Comparison of ENCODE assay signal across 10 cellular contexts in genomic region chr7:73006491-73006890, GRCh38. TPM values are rescaled to one million over a fixed set of nuclear protein-coding genes. Genes with fewer than 3 reads are reported as not detected.
DNase-seq lines count a peak whose midpoint lies in the region; ATAC-seq and TF ChIP-seq lines count a peak whose summit lies in the region.
"Not testable (repeated sequence)": the region's sequence is repeated elsewhere in the genome, so short reads cannot be mapped to it uniquely, and the experiment has no call there.
"Had no signal": no experiment of that assay in that cellular context is flagged by ENCODE, and none has a peak within 500 bp of the region (broad histone marks: within the 10 kb centered on the region; RNA-seq: fewer than 3 reads in every experiment).

No MANE protein-coding gene starts in this region.

- not testable (repeated sequence) for H3K4me1 Mint-ChIP-seq in Caco-2 (ENCODE audit: low read depth, unreplicated experiment); activated CD4-positive, alpha-beta T cell treated with anti-CD3 and anti-CD28 coated beads for 36 hours; progenitor cell of endocrine pancreas (ENCODE audit: low read depth)

- H3K4me3 ChIP-seq in Caco-2 (ENCODE audit: low read depth, low read length): peak overlapping the region; percentile 41
- not testable (repeated sequence) for H3K4me3 ChIP-seq in KMS-11 (IDR thresholded peaks at IDR 0.05; ENCODE audit: insufficient read depth, low read depth, low read length); thyroid gland (replicated peaks in 1 of 3)
- H3K4me3 ChIP-seq in astrocyte of the spinal cord (ENCODE audit: low read depth, low read length): peak overlapping the region; percentile 41
- H3K4me3 ChIP-seq in fibroblast of the aortic adventitia (ENCODE audit: low read depth, low read length): peak overlapping the region; percentile 57

- not testable (repeated sequence) for H3K4me3 Mint-ChIP-seq in Caco-2 (ENCODE audit: unreplicated experiment)
- H3K4me3 Mint-ChIP-seq in activated CD4-positive, alpha-beta T cell treated with anti-CD3 and anti-CD28 coated beads for 36 hours: peak overlapping the region; percentile 61
- peak overlapping the region; percentile 26 for H3K4me3 Mint-ChIP-seq in progenitor cell of endocrine pancreas (ENCODE audit: low read depth)

- H3K36me3 ChIP-seq in Caco-2 (ENCODE audit: control insufficient read depth, insufficient read depth, low read length); KMS-11 (ENCODE audit: insufficient read depth); thyroid gland: not testable (repeated sequence)

- H3K27me3 ChIP-seq in Caco-2 (replicated peaks; ENCODE audit: control insufficient read depth, insufficient read depth, low read length); KMS-11 (ENCODE audit: insufficient read depth, low read depth); thyroid gland: not testable (repeated sequence)

- peaks cover 14% of the 10 kb centered on the region for H3K36me3 Mint-ChIP-seq in Caco-2 (ENCODE audit: insufficient read depth, unreplicated experiment)
- H3K36me3 Mint-ChIP-seq in activated CD4-positive, alpha-beta T cell treated with anti-CD3 and anti-CD28 coated beads for 36 hours (ENCODE audit: low read depth); progenitor cell of endocrine pancreas (ENCODE audit: insufficient read depth): not testable (repeated sequence)

- CTCF ChIA-PET in Caco-2 (lab: Charles Lee); activated CD4-positive, alpha-beta T cell treated with anti-CD3 and anti-CD28 coated beads for 36 hours (lab: Charles Lee): not testable (repeated sequence)

- 22 to 23% methylated on average over 10 of the region's 10 CpGs for WGBS in thyroid gland, 2 donors

- DNase-seq in Caco-2 (peak in 1 of 2 experiments; percentile 21), left colon (peak; percentile 21 to 26), thyroid gland (peak; percentile 1 to 10)
- peak; percentile 6 for DNase-seq in activated CD4-positive, alpha-beta T cell treated with anti-CD3 and anti-CD28 coated beads for 36 hours
- DNase-seq in astrocyte of the spinal cord (ENCODE audit: low read depth, low spot score); fibroblast of the aortic adventitia (ENCODE audit: low read depth); progenitor cell of endocrine pancreas (ENCODE audit: low spot score, unreplicated experiment): not testable (repeated sequence)

- H3K4me2 ChIP-seq in KMS-11: peak overlapping the region; percentile 85; the same call in 1 of the 2 replicates

- not testable (repeated sequence) for H4K20me1 ChIP-seq in KMS-11 (ENCODE audit: insufficient read depth)

- intact Hi-C loops in Caco-2 (cut with micrococcal nuclease; ENCODE audit: unreplicated experiment); activated CD4-positive, alpha-beta T cell treated with anti-CD3 and anti-CD28 coated beads for 36 hours (cut with DNase I, micrococcal nuclease); left colon (cut with DNase I, micrococcal nuclease); thyroid gland (cut with DNase I): not testable (repeated sequence)

- not testable (repeated sequence) for H3K9me3 Mint-ChIP-seq in Caco-2 (ENCODE audit: unreplicated experiment); activated CD4-positive, alpha-beta T cell treated with anti-CD3 and anti-CD28 coated beads for 36 hours (ENCODE audit: low read depth); progenitor cell of endocrine pancreas (ENCODE audit: low read depth)

- not testable (repeated sequence) for H3K4me1 ChIP-seq in Caco-2, thyroid gland
- peaks cover 15% of the 10 kb centered on the region for H3K4me1 ChIP-seq in KMS-11 (ENCODE audit: low read depth, poor library complexity, severe bottlenecking)

- not testable (repeated sequence) for TF ChIP-seq POLR2A in thyroid gland (IDR thresholded peaks at IDR 0.05)

- H3K9ac ChIP-seq in KMS-11: not testable (repeated sequence)

- POLR2A ChIA-PET in Caco-2 (lab: Charles Lee); activated CD4-positive, alpha-beta T cell treated with anti-CD3 and anti-CD28 coated beads for 36 hours (lab: Charles Lee): not testable (repeated sequence)

- H3K27me3 Mint-ChIP-seq in Caco-2 (ENCODE audit: insufficient read depth, unreplicated experiment); activated CD4-positive, alpha-beta T cell treated with anti-CD3 and anti-CD28 coated beads for 36 hours; progenitor cell of endocrine pancreas: not testable (repeated sequence)

- peak overlapping the region; percentile 51; the same call in 1 of the 2 replicates for H3K27ac ChIP-seq in KMS-11
- H3K27ac ChIP-seq in thyroid gland: not testable (repeated sequence)

- in situ Hi-C loops in astrocyte of the spinal cord (cut with HindIII; ENCODE audit: low sequenced_read_pairs): not testable (repeated sequence)

- ATAC-seq in activated CD4-positive, alpha-beta T cell treated with anti-CD3 and anti-CD28 coated beads for 36 hours; left colon: not testable (repeated sequence)

- not testable (repeated sequence) for H3K27ac Mint-ChIP-seq in Caco-2 (ENCODE audit: unreplicated experiment); activated CD4-positive, alpha-beta T cell treated with anti-CD3 and anti-CD28 coated beads for 36 hours; progenitor cell of endocrine pancreas

- not testable (repeated sequence) for H3K9me3 ChIP-seq in Caco-2, thyroid gland

- BruUV-seq in Caco-2 (replicated peaks; lab: Mats Ljungman, UMichigan): TSS peak; percentile 83

- TF ChIP-seq CTCF in Caco-2 (IDR thresholded peaks at IDR 0.05; ENCODE audit: insufficient read depth in 1 of 2, low read depth in 1 of 2, low read length in 1 of 2, severe bottlenecking in 1 of 2, unreplicated experiment in 1 of 2); KMS-11 (conservative IDR thresholded peaks at IDR 0.05; ENCODE audit: low read depth, low read length); astrocyte of the spinal cord (IDR thresholded peaks at IDR 0.05; ENCODE audit: low read depth, low read length); fibroblast of the aortic adventitia (IDR thresholded peaks at IDR 0.05; ENCODE audit: insufficient read depth, low read length); progenitor cell of endocrine pancreas (IDR thresholded peaks at IDR 0.05; ENCODE audit: unreplicated experiment); thyroid gland (IDR thresholded peaks at IDR 0.05): not testable (repeated sequence)

- H2AFZ ChIP-seq in KMS-11 (ENCODE audit: low read depth): not testable (repeated sequence)

- not testable (repeated sequence) for H3K79me2 ChIP-seq in KMS-11 (ENCODE audit: insufficient read depth, low read depth)

RNA-seq across cellular contexts. Expression of gene SPDYE8, which starts 23.1 kb away (rescaled TPM):
- total RNA-seq in Caco-2 (2022) (not detected in 2 replicates), fibroblast of the aortic adventitia (ENCODE audit: low replicate concordance) (not detected in 2 replicates), left colon (not detected), progenitor cell of endocrine pancreas (0.22 TPM in 1 of 2 replicates, not detected in the other), thyroid gland (not detected)
- not detected for total RNA-seq in activated CD4-positive, alpha-beta T cell treated with anti-CD3 and anti-CD28 coated beads for 36 hours
- total RNA-seq: CD4-positive, alpha-beta T cell; mononuclear cell had no signal

RNA-seq across cellular contexts. Expression of gene TRIM74, which starts 37.2 kb away (rescaled TPM):
- total RNA-seq in Caco-2 (2022) (0.39 TPM in 1 of 2 replicates, not detected in the other), fibroblast of the aortic adventitia (ENCODE audit: low replicate concordance) (not detected in 2 replicates), left colon (under 1 TPM in 1 of 2 donors, not detected in 1; 0.58 TPM), progenitor cell of endocrine pancreas (2.1 and 2.4 TPM in 2 replicates), thyroid gland (1 to 10 TPM in 2 of 4 donors, not detected in 2; 1.0 TPM)
- under 1 TPM; 0.40 to 0.66 TPM for total RNA-seq in activated CD4-positive, alpha-beta T cell treated with anti-CD3 and anti-CD28 coated beads for 36 hours

RNA-seq across cellular contexts. Expression of gene SPDYE11, which starts 51.2 kb away (rescaled TPM):
- total RNA-seq in Caco-2 (2022): not detected in 2 replicates
- not detected for total RNA-seq in activated CD4-positive, alpha-beta T cell treated with anti-CD3 and anti-CD28 coated beads for 36 hours
- 0.08 TPM in 1 of 2 replicates, not detected in the other for total RNA-seq in fibroblast of the aortic adventitia (ENCODE audit: low replicate concordance)
- total RNA-seq in left colon: not detected
- 0.22 TPM in 1 of 2 replicates, not detected in the other for total RNA-seq in progenitor cell of endocrine pancreas
- not detected for total RNA-seq in thyroid gland
- total RNA-seq: CD4-positive, alpha-beta T cell; mononuclear cell had no signal
